Comparison of ENCODE assay signal across 29 cellular contexts in genomic region chr9:38153910-38154291, GRCh38.
"Had no signal": no experiment of that assay in that cellular context is flagged by ENCODE, and none has a peak within 500 bp of the region (broad histone marks: within the 10 kb centered on the region; RNA-seq: fewer than 3 reads in every experiment).

No MANE protein-coding gene starts in this region.

- H3K4me3 ChIP-seq: ovary, prostate gland, skin epidermis, smooth muscle cell, spleen, suprapubic skin, thoracic aorta, thyroid gland, tibial nerve, upper lobe of right lung, uterus had no signal

- H3K36me3 ChIP-seq: ovary, prostate gland, spleen, suprapubic skin, thoracic aorta, thyroid gland, tibial nerve, upper lobe of right lung, uterus had no signal

- H3K27me3 ChIP-seq: ovary, thyroid gland, upper lobe of right lung, uterus had no signal

- H3K9ac ChIP-seq: parathyroid adenoma had no signal

- H3K4me1 ChIP-seq: prostate gland, spleen, suprapubic skin, thyroid gland, tibial nerve, upper lobe of right lung, uterus had no signal

- H3K4me2 ChIP-seq: smooth muscle cell had no signal

- H2AFZ ChIP-seq: parathyroid adenoma had no signal

- H3K79me2 ChIP-seq: parathyroid adenoma had no signal

- DNase-seq: naive B cell; naive thymus-derived CD8-positive, alpha-beta T cell; occipital lobe; ovary; posterior cingulate gyrus; retina; right cardiac atrium; spleen; stimulated activated CD4-positive, alpha-beta T cell treated with anti-CD3 and anti-CD28 coated beads, Interleukin-12 subunit alpha, Interleukin-12 subunit beta, amount 100 ng/mL, for 4 hours; stimulated activated CD4-positive, alpha-beta T cell treated with anti-CD3 and anti-CD28 coated beads, Interleukin-1b, Interleukin-23, amount 100 ng/mL, for 48 hours; stimulated activated CD4-positive, alpha-beta T cell treated with anti-CD3 and anti-CD28 coated beads, Interleukin-4, amount 100 ng/mL, for 1 hour; stimulated activated CD4-positive, alpha-beta T cell treated with anti-CD3 and anti-CD28 coated beads, Interleukin-4, amount 100 ng/mL, for 4 hours; stimulated activated CD8-positive, alpha-beta memory T cell treated with anti-CD3 and anti-CD28 coated beads, Interleukin-4, amount 100 ng/mL, for 48 hours; stimulated activated naive CD4-positive, alpha-beta T cell; stimulated activated naive CD8-positive, alpha-beta T cell treated with anti-CD3 and anti-CD28 coated beads, Interleukin-15, amount 100 ng/mL, for 72 hours; stimulated activated naive CD8-positive, alpha-beta T cell treated with anti-CD3 and anti-CD28 coated beads, Interleukin-15, Interleukin-2, amounts not matched to agents 100 U/mL and 50 U/mL, for 24 hours; substantia nigra; thyroid gland; upper lobe of right lung; uterus had no signal

- H3K27ac ChIP-seq: ovary, parathyroid adenoma, prostate gland, skin epidermis, spleen, suprapubic skin, thoracic aorta, thyroid gland, tibial nerve, upper lobe of right lung, uterus had no signal

- H3K9me3 ChIP-seq: ovary, prostate gland, spleen, suprapubic skin, thoracic aorta, thyroid gland, tibial nerve, upper lobe of right lung, uterus had no signal

- ATAC-seq: naive thymus-derived CD8-positive, alpha-beta T cell; sciatic nerve; stimulated activated memory B cell treated with anti-CD40 and anti-IgM and Interleukin-4, amounts not matched to agents 10 μg/mL and 1 μg/mL and 100 μg/mL, for 72 hours; stimulated activated naive CD8-positive, alpha-beta T cell treated with anti-CD3 and anti-CD28 coated beads, Interleukin-15, amount 100 ng/mL, for 72 hours had no signal
